8 cellular contexts compared by ENCODE assay signal in the genomic region with DNA sequence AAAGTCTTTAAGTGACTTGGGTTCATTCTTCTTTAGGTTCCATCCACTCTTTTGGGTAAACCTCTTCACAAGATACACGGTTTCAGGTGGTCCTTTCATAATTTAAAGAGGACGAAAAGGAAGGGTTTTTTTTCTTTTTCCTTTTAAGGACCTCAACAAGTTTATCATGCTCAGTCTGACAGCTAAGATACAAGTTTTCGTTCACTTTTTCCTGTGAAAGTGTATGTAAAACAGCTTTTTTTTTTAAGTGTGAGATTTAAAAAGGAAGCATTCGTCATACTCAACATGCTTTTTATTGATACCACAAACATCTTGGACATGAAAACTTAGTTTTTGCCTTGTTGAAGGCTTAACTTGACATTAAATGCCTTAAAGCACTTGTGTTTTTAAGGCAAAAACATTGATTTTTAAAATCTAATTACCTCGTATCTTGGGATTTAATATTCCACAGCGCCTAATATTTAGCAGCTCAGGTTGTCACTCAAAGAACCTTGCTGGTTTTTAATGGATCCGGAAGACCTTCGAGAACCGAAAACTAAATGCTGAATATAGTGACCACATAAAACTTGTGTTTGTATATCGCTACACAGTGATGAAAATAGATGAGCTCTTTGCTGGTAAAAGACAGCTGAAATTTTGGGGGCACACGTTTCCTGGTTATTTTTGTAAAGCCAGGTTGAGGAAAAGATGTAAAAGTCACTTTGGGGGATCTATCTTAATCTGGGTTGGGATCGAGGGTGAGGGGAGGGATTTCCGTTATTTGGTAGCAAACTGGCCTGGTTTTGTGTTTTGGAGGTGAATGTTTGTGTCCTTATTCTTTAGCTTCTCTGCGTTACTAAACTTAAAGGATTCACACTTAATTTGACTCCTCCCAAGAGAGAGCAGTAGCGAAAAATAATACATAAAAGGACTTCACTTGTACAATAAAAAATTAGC. TPM values are rescaled to one million over a fixed set of nuclear protein-coding genes. Genes with fewer than 3 reads are reported as not detected.
A peak's percentile ranks its signal among the peaks of the same experiment; 100 is the strongest.
DNase-seq lines count a peak whose midpoint lies in the region; ATAC-seq and TF ChIP-seq lines count a peak whose summit lies in the region.

No MANE protein-coding gene starts in this region.

- DNase-seq in CD1c-positive myeloid dendritic cell (ENCODE audit: extremely low spot score), result peak; percentile 27
- peak; percentile 27 for DNase-seq in NAMALWA (ENCODE audit: low spot score)
- no peak for DNase-seq in effector memory CD8-positive, alpha-beta T cell
- no peak for DNase-seq in neural crest cell (ENCODE audit: low read depth, low spot score)
- no peak for DNase-seq in effector CD8-positive, alpha-beta T cell (lab: John Stamatoyannopoulos, UW)
- no peak for DNase-seq in 8988T
- DNase-seq in NCI-H2107 (lab: John Stamatoyannopoulos, UW), result no peak
- DNase-seq in NCI-H1417 treated with DMSO at 0.1 percent for 48 hours (lab: John Stamatoyannopoulos, UW), result no peak

- H3K36me3 Mint-ChIP-seq in effector memory CD8-positive, alpha-beta T cell (ENCODE audit: insufficient read depth), result peaks cover 72% of the 10 kb centered on the region
- peaks cover 6% of the 10 kb centered on the region for H3K36me3 Mint-ChIP-seq in neural crest cell (ENCODE audit: low read depth)

- peak overlapping the region; percentile 77 to 99 for H3K27ac Mint-ChIP-seq in effector memory CD8-positive, alpha-beta T cell
- no peak overlapping the region for H3K27ac Mint-ChIP-seq in neural crest cell (ENCODE audit: unreplicated experiment)

- no peak for ATAC-seq in effector memory CD8-positive, alpha-beta T cell (replicated peaks)

- H3K27me3 Mint-ChIP-seq in effector memory CD8-positive, alpha-beta T cell, result no peaks in the 10 kb centered on the region
- peaks cover 5% of the 10 kb centered on the region for H3K27me3 Mint-ChIP-seq in neural crest cell (ENCODE audit: low read depth)

- no peaks in the 10 kb centered on the region for H3K9me3 Mint-ChIP-seq in effector memory CD8-positive, alpha-beta T cell
- H3K9me3 Mint-ChIP-seq in neural crest cell, result no peaks in the 10 kb centered on the region

- TF ChIP-seq CTCF in neural crest cell (conservative IDR thresholded peaks at IDR 0.05), result no peak

- peak overlapping the region; percentile 96 to 100 for H3K4me3 Mint-ChIP-seq in effector memory CD8-positive, alpha-beta T cell
- H3K4me3 Mint-ChIP-seq in neural crest cell, result peak overlapping the region; percentile 100

- H3K4me1 Mint-ChIP-seq in effector memory CD8-positive, alpha-beta T cell (ENCODE audit: low read depth in 2 of 2), result peaks cover 24 to 41% of the 10 kb centered on the region in 2 donors
- H3K4me1 Mint-ChIP-seq in neural crest cell, result peaks cover 35% of the 10 kb centered on the region

RNA-seq across cellular contexts. Expression of a gene that starts 2.3 kb away (rescaled TPM):
- total RNA-seq in neural crest cell, result 67.3 and 67.9 TPM in 2 replicates

RNA-seq across cellular contexts. Expression of a gene that starts 34.3 kb away (rescaled TPM):
- 7.8 and 7.9 TPM in 2 replicates for total RNA-seq in neural crest cell

Comparison
In these comparisons a context has a peak if more than half of its experiments do, and no peak if none do; other contexts are left out.
1. DNase-seq: peak in CD1c-positive myeloid dendritic cell (single experiment) and NAMALWA (single experiment); none in effector memory CD8-positive, alpha-beta T cell (0 of 3), neural crest cell (single experiment), effector CD8-positive, alpha-beta T cell (single experiment), 8988T (single experiment), NCI-H2107 (single experiment) and NCI-H1417 treated with DMSO at 0.1 percent for 48 hours (single experiment).